1 cellular context compared by ENCODE assay signal in the genomic region with DNA sequence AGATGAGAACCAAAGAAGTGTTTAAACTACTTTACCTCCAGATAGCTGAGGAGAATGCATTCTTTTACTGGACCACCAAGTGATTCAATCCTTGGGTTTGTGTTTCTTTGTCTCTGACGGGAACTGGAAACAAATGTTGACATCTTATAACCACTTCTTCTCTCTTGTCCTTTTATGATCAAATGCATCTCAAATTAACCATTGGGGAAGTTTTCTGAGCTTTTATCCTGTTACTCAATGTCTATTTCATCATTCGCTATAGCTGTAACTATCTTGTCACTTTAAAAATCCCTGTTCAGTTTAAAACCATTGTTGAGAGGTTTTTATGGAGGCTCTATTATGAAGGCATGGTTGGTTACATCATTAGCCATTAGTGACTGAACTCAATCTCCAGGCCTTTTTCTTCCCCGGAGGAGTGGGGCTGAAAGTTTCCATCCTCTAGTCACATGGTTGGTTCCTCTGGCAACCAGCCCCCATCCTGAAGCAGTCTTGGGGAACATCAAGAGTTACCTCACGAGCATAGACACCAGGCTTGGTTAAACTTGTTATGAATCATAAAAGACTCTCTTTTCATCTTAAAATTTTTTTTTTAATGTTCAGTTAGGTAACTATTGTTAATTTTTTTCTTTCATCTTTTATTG.
A peak's percentile ranks its signal among the peaks of the same experiment; 100 is the strongest.
TF ChIP-seq lines count a peak whose summit lies in the region.

No MANE protein-coding gene starts in this region.

TF ChIP-seq in GM23338, 12 proteins besides CTCF, POLR2A, EP300 and RAD21 (continued from another document):
- TF ChIP-seq, protein P1, sequence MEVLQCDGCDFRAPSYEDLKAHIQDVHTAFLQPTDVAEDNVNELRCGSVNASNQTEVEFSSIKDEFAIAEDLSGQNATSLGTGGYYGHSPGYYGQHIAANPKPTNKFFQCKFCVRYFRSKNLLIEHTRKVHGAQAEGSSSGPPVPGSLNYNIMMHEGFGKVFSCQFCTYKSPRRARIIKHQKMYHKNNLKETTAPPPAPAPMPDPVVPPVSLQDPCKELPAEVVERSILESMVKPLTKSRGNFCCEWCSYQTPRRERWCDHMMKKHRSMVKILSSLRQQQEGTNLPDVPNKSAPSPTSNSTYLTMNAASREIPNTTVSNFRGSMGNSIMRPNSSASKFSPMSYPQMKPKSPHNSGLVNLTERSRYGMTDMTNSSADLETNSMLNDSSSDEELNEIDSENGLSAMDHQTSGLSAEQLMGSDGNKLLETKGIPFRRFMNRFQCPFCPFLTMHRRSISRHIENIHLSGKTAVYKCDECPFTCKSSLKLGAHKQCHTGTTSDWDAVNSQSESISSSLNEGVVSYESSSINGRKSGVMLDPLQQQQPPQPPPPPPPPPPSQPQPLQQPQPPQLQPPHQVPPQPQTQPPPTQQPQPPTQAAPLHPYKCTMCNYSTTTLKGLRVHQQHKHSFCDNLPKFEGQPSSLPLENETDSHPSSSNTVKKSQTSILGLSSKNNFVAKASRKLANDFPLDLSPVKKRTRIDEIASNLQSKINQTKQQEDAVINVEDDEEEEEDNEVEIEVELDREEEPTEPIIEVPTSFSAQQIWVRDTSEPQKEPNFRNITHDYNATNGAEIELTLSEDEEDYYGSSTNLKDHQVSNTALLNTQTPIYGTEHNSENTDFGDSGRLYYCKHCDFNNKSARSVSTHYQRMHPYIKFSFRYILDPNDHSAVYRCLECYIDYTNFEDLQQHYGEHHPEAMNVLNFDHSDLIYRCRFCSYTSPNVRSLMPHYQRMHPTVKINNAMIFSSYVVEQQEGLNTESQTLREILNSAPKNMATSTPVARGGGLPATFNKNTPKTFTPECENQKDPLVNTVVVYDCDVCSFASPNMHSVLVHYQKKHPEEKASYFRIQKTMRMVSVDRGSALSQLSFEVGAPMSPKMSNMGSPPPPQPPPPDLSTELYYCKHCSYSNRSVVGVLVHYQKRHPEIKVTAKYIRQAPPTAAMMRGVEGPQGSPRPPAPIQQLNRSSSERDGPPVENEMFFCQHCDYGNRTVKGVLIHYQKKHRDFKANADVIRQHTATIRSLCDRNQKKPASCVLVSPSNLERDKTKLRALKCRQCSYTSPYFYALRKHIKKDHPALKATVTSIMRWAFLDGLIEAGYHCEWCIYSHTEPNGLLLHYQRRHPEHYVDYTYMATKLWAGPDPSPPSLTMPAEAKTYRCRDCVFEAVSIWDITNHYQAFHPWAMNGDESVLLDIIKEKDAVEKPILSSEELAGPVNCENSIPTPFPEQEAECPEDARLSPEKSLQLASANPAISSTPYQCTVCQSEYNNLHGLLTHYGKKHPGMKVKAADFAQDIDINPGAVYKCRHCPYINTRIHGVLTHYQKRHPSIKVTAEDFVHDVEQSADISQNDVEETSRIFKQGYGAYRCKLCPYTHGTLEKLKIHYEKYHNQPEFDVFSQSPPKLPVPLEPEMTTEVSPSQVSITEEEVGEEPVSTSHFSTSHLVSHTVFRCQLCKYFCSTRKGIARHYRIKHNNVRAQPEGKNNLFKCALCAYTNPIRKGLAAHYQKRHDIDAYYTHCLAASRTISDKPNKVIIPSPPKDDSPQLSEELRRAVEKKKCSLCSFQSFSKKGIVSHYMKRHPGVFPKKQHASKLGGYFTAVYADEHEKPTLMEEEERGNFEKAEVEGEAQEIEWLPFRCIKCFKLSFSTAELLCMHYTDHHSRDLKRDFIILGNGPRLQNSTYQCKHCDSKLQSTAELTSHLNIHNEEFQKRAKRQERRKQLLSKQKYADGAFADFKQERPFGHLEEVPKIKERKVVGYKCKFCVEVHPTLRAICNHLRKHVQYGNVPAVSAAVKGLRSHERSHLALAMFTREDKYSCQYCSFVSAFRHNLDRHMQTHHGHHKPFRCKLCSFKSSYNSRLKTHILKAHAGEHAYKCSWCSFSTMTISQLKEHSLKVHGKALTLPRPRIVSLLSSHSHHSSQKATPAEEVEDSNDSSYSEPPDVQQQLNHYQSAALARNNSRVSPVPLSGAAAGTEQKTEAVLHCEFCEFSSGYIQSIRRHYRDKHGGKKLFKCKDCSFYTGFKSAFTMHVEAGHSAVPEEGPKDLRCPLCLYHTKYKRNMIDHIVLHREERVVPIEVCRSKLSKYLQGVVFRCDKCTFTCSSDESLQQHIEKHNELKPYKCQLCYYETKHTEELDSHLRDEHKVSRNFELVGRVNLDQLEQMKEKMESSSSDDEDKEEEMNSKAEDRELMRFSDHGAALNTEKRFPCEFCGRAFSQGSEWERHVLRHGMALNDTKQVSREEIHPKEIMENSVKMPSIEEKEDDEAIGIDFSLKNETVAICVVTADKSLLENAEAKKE (CRISPR knock-in tag; IDR thresholded peaks at IDR 0.05): 0 out of 2 replicates have a peak, but pooled peaks have one; percentile 14
